ENCODE assay signal across 9 cellular contexts in genomic region chr12:85951823-85952222, GRCh38.
A peak's percentile ranks its signal among the peaks of the same experiment; 100 is the strongest.
DNase-seq lines count a peak whose midpoint lies in the region; ATAC-seq and TF ChIP-seq lines count a peak whose summit lies in the region.
"Had no signal": no experiment of that assay in that cellular context is flagged by ENCODE, and none has a peak within 500 bp of the region (broad histone marks: within the 10 kb centered on the region; RNA-seq: fewer than 3 reads in every experiment).

No MANE protein-coding gene starts in this region.

- H2AFZ ChIP-seq in hepatocyte, result no peak overlapping the region

- H4K20me1 ChIP-seq in hepatocyte (ENCODE audit: insufficient read depth, poor library complexity, severe bottlenecking), result no peaks in the 10 kb centered on the region

- no peaks in the 10 kb centered on the region for H3K36me3 ChIP-seq in BE2C
- H3K36me3 ChIP-seq in hepatocyte (replicated peaks; ENCODE audit: insufficient read depth, low read depth), result no peaks in the 10 kb centered on the region
- H3K36me3 ChIP-seq in CD4-positive, alpha-beta memory T cell (ENCODE audit: insufficient read depth, low read length), result no peaks in the 10 kb centered on the region

- H3K4me1 Mint-ChIP-seq in CD4-positive, alpha-beta memory T cell, result peaks cover 0 to 1% (median 0%) of the 10 kb centered on the region in 4 donors
- H3K4me1 Mint-ChIP-seq: naive B cell had no signal

- no peak overlapping the region for H3K4me2 ChIP-seq in hepatocyte

- intact Hi-C loops in CD4-positive, alpha-beta memory T cell (cut with micrococcal nuclease), result no loop called here

- H3K4me1 ChIP-seq in BE2C (no peaks in the 10 kb centered on the region), hepatocyte (ENCODE audit: insufficient read depth) (no peaks in the 10 kb centered on the region)
- H3K4me1 ChIP-seq in CD4-positive, alpha-beta memory T cell (ENCODE audit: insufficient read depth, low read length), result no peaks in the 10 kb centered on the region

- no peaks in the 10 kb centered on the region for H3K36me3 Mint-ChIP-seq in CD4-positive, alpha-beta memory T cell
- H3K36me3 Mint-ChIP-seq: naive B cell had no signal

- no peaks in the 10 kb centered on the region for H3K9me3 ChIP-seq in BE2C
- H3K9me3 ChIP-seq in hepatocyte (ENCODE audit: low read depth), result no peaks in the 10 kb centered on the region
- H3K9me3 ChIP-seq in CD4-positive, alpha-beta memory T cell (ENCODE audit: control insufficient read depth in 1 of 2, low read length in 2 of 2), result no peaks in the 10 kb centered on the region

- ATAC-seq in SK-N-SH treated with all-trans-retinoic acid at 6 μM for 48 hours (peak; percentile 44; the same call in 1 of the 3 replicates), GM21723 (IDR thresholded peaks at IDR 0.05; ENCODE audit: unreplicated experiment) (no peak), GM18858 (IDR thresholded peaks at IDR 0.05; ENCODE audit: unreplicated experiment) (no peak)

- POLR2A ChIA-PET in CD4-positive, alpha-beta memory T cell (lab: Charles Lee; ENCODE audit: partially characterized antibody), result no interaction called here

- no peaks in the 10 kb centered on the region for H3K79me2 ChIP-seq in hepatocyte

- no peaks in the 10 kb centered on the region for H3K9me2 ChIP-seq in hepatocyte (replicated peaks; ENCODE audit: insufficient read depth)

- no peak overlapping the region for H3K27ac Mint-ChIP-seq in CD4-positive, alpha-beta memory T cell
- H3K27ac Mint-ChIP-seq: naive B cell had no signal

- H3K4me3 ChIP-seq in BE2C (ENCODE audit: low read depth, low read length) (no peak overlapping the region), hepatocyte (no peak overlapping the region)
- no peak overlapping the region for H3K4me3 ChIP-seq in CD4-positive, alpha-beta memory T cell (ENCODE audit: low read length in 2 of 2)

- peak; percentile 45; the same call in 1 of the 2 replicates for TF ChIP-seq CTCF in BE2C (IDR thresholded peaks at IDR 0.05; ENCODE audit: low read depth, low read length)
- peak; percentile 55 for TF ChIP-seq CTCF in hepatocyte (IDR thresholded peaks at IDR 0.05; ENCODE audit: poor library complexity)

- DNase-seq in BE2C (no peak), HT1080 (ENCODE audit: low read depth) (peak; percentile 13), hepatocyte (ENCODE audit: low spot score) (peak; percentile 7)
- DNase-seq in activated CD4-positive, alpha-beta T cell treated with anti-CD3 and anti-CD28 coated beads, Interleukin-2, amount 50 U/mL, for 1 hour, result no peak
- no peak for DNase-seq in CD4-positive, alpha-beta memory T cell
- DNase-seq: naive B cell had no signal

- CTCF ChIA-PET in CD4-positive, alpha-beta memory T cell (lab: Charles Lee; ENCODE audit: partially characterized antibody), result no interaction called here

- no peaks in the 10 kb centered on the region for H3K27me3 Mint-ChIP-seq in CD4-positive, alpha-beta memory T cell
- H3K27me3 Mint-ChIP-seq: naive B cell had no signal

- H3K4me3 Mint-ChIP-seq in CD4-positive, alpha-beta memory T cell, result no peak overlapping the region
- H3K4me3 Mint-ChIP-seq: naive B cell had no signal

- WGBS in hepatocyte (ENCODE audit: low lambda C conversion rate, missing lambda C conversion rate), result 11% methylated on average over 1 of the region's 1 CpG

- no peak overlapping the region for H3K27ac ChIP-seq in hepatocyte
- no peak overlapping the region for H3K27ac ChIP-seq in CD4-positive, alpha-beta memory T cell (ENCODE audit: low read depth, low read length)

- H3K9me3 Mint-ChIP-seq in CD4-positive, alpha-beta memory T cell, result peaks cover 0 to 3% (median 2%) of the 10 kb centered on the region in 8 donors

- H3K27me3 ChIP-seq in BE2C (no peaks in the 10 kb centered on the region), hepatocyte (no peaks in the 10 kb centered on the region)
- H3K27me3 ChIP-seq in CD4-positive, alpha-beta memory T cell (ENCODE audit: insufficient read depth, low read length), result no peaks in the 10 kb centered on the region

TF ChIP-seq in SK-N-SH treated with all-trans-retinoic acid at 6 μM for 48 hours, 23 proteins besides CTCF, POLR2A, EP300 and RAD21:
- TF ChIP-seq GLIS3 (CRISPR knock-in tag; IDR thresholded peaks at IDR 0.05) (no peak), ARNTL (CRISPR knock-in tag; IDR thresholded peaks at IDR 0.05; ENCODE audit: borderline replicate concordance, low read depth) (no peak), BACH2 (CRISPR knock-in tag; IDR thresholded peaks at IDR 0.05; ENCODE audit: borderline replicate concordance) (no peak), TCF4 (CRISPR knock-in tag; IDR thresholded peaks at IDR 0.05; ENCODE audit: borderline replicate concordance) (no peak), PATZ1 (CRISPR knock-in tag; IDR thresholded peaks at IDR 0.05; ENCODE audit: borderline replicate concordance) (no peak), PPARA (CRISPR knock-in tag; IDR thresholded peaks at IDR 0.05; ENCODE audit: borderline replicate concordance) (no peak), ZNF8 (CRISPR knock-in tag; IDR thresholded peaks at IDR 0.05) (no peak), ZNF565 (CRISPR knock-in tag; conservative IDR thresholded peaks at IDR 0.05; ENCODE audit: low read depth) (no peak), CSRNP3 (CRISPR knock-in tag; IDR thresholded peaks at IDR 0.05) (no peak), ESRRG (CRISPR knock-in tag; IDR thresholded peaks at IDR 0.05) (no peak), ZFP30 (CRISPR knock-in tag; IDR thresholded peaks at IDR 0.05) (no peak)

Comparison
In these comparisons a context has a peak if more than half of its experiments do, and no peak if none do; other contexts are left out.
1. DNase-seq: peak in HT1080 (single experiment) and hepatocyte (single experiment); none in BE2C (single experiment), activated CD4-positive, alpha-beta T cell treated with anti-CD3 and anti-CD28 coated beads, Interleukin-2, amount 50 U/mL, for 1 hour (single experiment) and CD4-positive, alpha-beta memory T cell (0 of 5).